In the genomic region with DNA sequence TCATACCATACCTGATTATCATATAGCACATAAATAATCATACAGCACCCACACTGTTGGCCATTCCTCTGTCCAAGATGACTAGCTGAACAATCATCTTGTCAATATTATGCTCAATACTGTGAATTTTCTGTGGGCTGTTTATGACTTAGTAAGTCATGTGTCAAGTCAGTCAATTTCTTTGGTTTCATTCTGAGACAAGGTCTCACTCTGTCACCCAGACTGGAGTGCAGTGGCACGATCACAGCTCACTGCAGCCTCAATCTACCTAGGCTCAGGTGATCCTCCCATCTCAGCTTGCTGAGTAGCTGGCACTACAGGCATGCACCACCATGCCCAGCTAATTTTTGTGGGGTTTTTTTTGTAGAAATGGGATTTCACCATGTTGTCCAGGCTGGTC, we compare ENCODE assay signal across 14 cellular contexts. TPM values are rescaled to one million over a fixed set of nuclear protein-coding genes. Genes with fewer than 3 reads are reported as not detected.
A peak's percentile ranks its signal among the peaks of the same experiment; 100 is the strongest.
DNase-seq lines count a peak whose midpoint lies in the region; ATAC-seq and TF ChIP-seq lines count a peak whose summit lies in the region.
"Had no signal": no experiment of that assay in that cellular context is flagged by ENCODE, and none has a peak within 500 bp of the region (broad histone marks: within the 10 kb centered on the region; RNA-seq: fewer than 3 reads in every experiment).

No MANE protein-coding gene starts in this region.

- H3K4me3 ChIP-seq in GM23338 (no peak overlapping the region), BE2C (ENCODE audit: low read depth, low read length) (no peak overlapping the region)
- H3K4me3 ChIP-seq: upper lobe of left lung had no signal

- H3K79me2 ChIP-seq in GM23338 (replicated peaks; ENCODE audit: insufficient read depth) = peaks cover 57% of the 10 kb centered on the region

- peaks cover 51% of the 10 kb centered on the region for H3K4me1 Mint-ChIP-seq in activated naive CD8-positive, alpha-beta T cell treated with anti-CD3 and anti-CD28 coated beads, Interleukin-2, amount 50 U/mL, for 24 hours
- H3K4me1 Mint-ChIP-seq in GM23338 = peaks cover 17% of the 10 kb centered on the region

- peaks cover 34% of the 10 kb centered on the region for H4K20me1 ChIP-seq in GM23338 (replicated peaks; ENCODE audit: insufficient read depth)

- H3F3A ChIP-seq in GM23338 (replicated peaks; ENCODE audit: low read depth) = no peaks in the 10 kb centered on the region

- H3K27me3 Mint-ChIP-seq in activated naive CD8-positive, alpha-beta T cell treated with anti-CD3 and anti-CD28 coated beads, Interleukin-2, amount 50 U/mL, for 24 hours = no peaks in the 10 kb centered on the region
- H3K27me3 Mint-ChIP-seq in GM23338 (ENCODE audit: insufficient read depth, low read depth, poor library complexity) = peaks cover 2% of the 10 kb centered on the region

- H3K4me2 ChIP-seq in GM23338 = no peak overlapping the region

- DNase-seq in activated CD4-positive, alpha-beta T cell treated with anti-CD3 and anti-CD28 coated beads for 48 hours = peak; percentile 28
- no peak for DNase-seq in activated CD4-positive, alpha-beta T cell treated with anti-CD3 and anti-CD28 coated beads, Interleukin-2, amount 50 U/mL, for 4 hours
- DNase-seq in activated naive CD8-positive, alpha-beta T cell treated with anti-CD3 and anti-CD28 coated beads, Interleukin-2, amount 50 U/mL, for 24 hours = no peak
- DNase-seq in GM23338 (ENCODE audit: low spot score) (no peak), NCI-H748 treated with DMSO at 0.1 percent for 48 hours (lab: John Stamatoyannopoulos, UW) (no peak), BE2C (no peak)
- DNase-seq: aorta, COR-L47, midbrain, upper lobe of left lung had no signal

- ATAC-seq in GM21576 (IDR thresholded peaks at IDR 0.05; ENCODE audit: unreplicated experiment) (peak; percentile 45), HG03378 (IDR thresholded peaks at IDR 0.05; ENCODE audit: unreplicated experiment) (peak; percentile 71), GM23338 (no peak)
- peak; percentile 61 for ATAC-seq in activated naive CD8-positive, alpha-beta T cell treated with anti-CD3 and anti-CD28 coated beads, Interleukin-2, amount 50 U/mL, for 24 hours

- H2AFZ ChIP-seq in GM23338 = no peak overlapping the region

- H3K27ac ChIP-seq in GM23338 (ENCODE audit: low read depth) = no peak overlapping the region
- H3K27ac ChIP-seq: upper lobe of left lung had no signal

- no peaks in the 10 kb centered on the region for H3K27me3 ChIP-seq in GM23338 (ENCODE audit: insufficient read depth)
- H3K27me3 ChIP-seq in BE2C = no peaks in the 10 kb centered on the region
- H3K27me3 ChIP-seq: upper lobe of left lung had no signal

- H3K36me3 Mint-ChIP-seq in activated naive CD8-positive, alpha-beta T cell treated with anti-CD3 and anti-CD28 coated beads, Interleukin-2, amount 50 U/mL, for 24 hours (ENCODE audit: low read depth) = peaks cover 88% of the 10 kb centered on the region
- H3K36me3 Mint-ChIP-seq in GM23338 (ENCODE audit: low read depth) = peaks cover 89% of the 10 kb centered on the region

- peak overlapping the region; percentile 15 for H3K27ac Mint-ChIP-seq in activated naive CD8-positive, alpha-beta T cell treated with anti-CD3 and anti-CD28 coated beads, Interleukin-2, amount 50 U/mL, for 24 hours
- no peak overlapping the region for H3K27ac Mint-ChIP-seq in GM23338

- no peak overlapping the region for H3K4me3 Mint-ChIP-seq in activated naive CD8-positive, alpha-beta T cell treated with anti-CD3 and anti-CD28 coated beads, Interleukin-2, amount 50 U/mL, for 24 hours
- no peak overlapping the region for H3K4me3 Mint-ChIP-seq in GM23338

- H3K9me3 Mint-ChIP-seq in activated naive CD8-positive, alpha-beta T cell treated with anti-CD3 and anti-CD28 coated beads, Interleukin-2, amount 50 U/mL, for 24 hours = no peaks in the 10 kb centered on the region
- H3K9me3 Mint-ChIP-seq in GM23338 = no peaks in the 10 kb centered on the region; the same call in 2 of the 3 replicates

- no peak for TF ChIP-seq CTCF in GM23338 (conservative IDR thresholded peaks at IDR 0.05; ENCODE audit: low read depth in 2 of 2)
- TF ChIP-seq CTCF in BE2C (IDR thresholded peaks at IDR 0.05; ENCODE audit: low read depth, low read length) = no peak

- H3K36me3 ChIP-seq in GM23338 (ENCODE audit: insufficient read depth) (peaks cover 61% of the 10 kb centered on the region), BE2C (peaks cover 26% of the 10 kb centered on the region)

- no peaks in the 10 kb centered on the region for H3K9me3 ChIP-seq in BE2C
- H3K9me3 ChIP-seq: upper lobe of left lung had no signal

- H3K4me1 ChIP-seq in GM23338 (ENCODE audit: insufficient read depth) (peaks cover 20% of the 10 kb centered on the region), BE2C (no peaks in the 10 kb centered on the region)

- no peaks in the 10 kb centered on the region for H3K9me2 ChIP-seq in GM23338 (ENCODE audit: insufficient read depth)

TF ChIP-seq in GM23338, 12 proteins besides CTCF, POLR2A, EP300 and RAD21:
- TF ChIP-seq ETS1 (IDR thresholded peaks at IDR 0.05) (no peak), NANOG (IDR thresholded peaks at IDR 0.05; ENCODE audit: borderline replicate concordance) (no peak), JUNB (IDR thresholded peaks at IDR 0.05; ENCODE audit: unreplicated experiment) (no peak), POLR2AphosphoS5 (IDR thresholded peaks at IDR 0.05; ENCODE audit: low read depth) (no peak), EZH2 (IDR thresholded peaks at IDR 0.05; ENCODE audit: low read depth, unreplicated experiment) (no peak)

RNA-seq across cellular contexts. Expression of gene MCM6, which starts 5.7 kb away (rescaled TPM):
- total RNA-seq in GM23338 (2014; rRNA removed; shearing (Covaris generic)) = 133 and 139 TPM in 2 replicates
- 64.7 and 74.7 TPM in 2 replicates for polyA plus RNA-seq in GM23338 (2016; fragmentation: Nextera tagmentation; extraction: Ambion mirVana)
- 10.0 TPM for polyA plus RNA-seq in BE2C (2012; ENCODE audit: insufficient read depth, insufficient read length, low read depth)

RNA-seq across cellular contexts. Expression of gene LCT, which starts 33.6 kb away (rescaled TPM):
- not detected in 2 replicates for total RNA-seq in GM23338 (2014; rRNA removed; shearing (Covaris generic))
- not detected in 2 replicates for polyA plus RNA-seq in GM23338 (2016; fragmentation: Nextera tagmentation; extraction: Ambion mirVana)
- polyA plus RNA-seq in BE2C (2012; ENCODE audit: insufficient read depth, insufficient read length, low read depth) = not detected
- total RNA-seq: aorta, dermis microvascular lymphatic vessel endothelial cell, osteocyte had no signal
